ENCODE assay signal across 10 cellular contexts in genomic region chr19:12815088-12815487, GRCh38. TPM values are rescaled to one million over a fixed set of nuclear protein-coding genes. Genes with fewer than 3 reads are reported as not detected.
"Had no signal": no experiment of that assay in that cellular context is flagged by ENCODE, and none has a peak within 500 bp of the region (broad histone marks: within the 10 kb centered on the region; RNA-seq: fewer than 3 reads in every experiment).

No MANE protein-coding gene starts in this region.

- H3K4me1 Mint-ChIP-seq: GM23338, H9 had no signal

- H3K9me3 Mint-ChIP-seq: GM23338, H9, HFFc6 had no signal

- ATAC-seq: GM23338 had no signal

- H3K4me3 ChIP-seq: GM23338 had no signal

- DNase-seq: H9, HCEC 1CT, HFFc6, IMR-90, KBM-7 had no signal

- H3K4me2 ChIP-seq: GM23338 had no signal

- FAIRE-seq: H1, H54, HTR-8/SVneo had no signal

- H3K4me3 Mint-ChIP-seq: GM23338, H9, HFFc6 had no signal

- H2AFZ ChIP-seq: GM23338 had no signal

- H3K27ac Mint-ChIP-seq: GM23338, H9, HFFc6 had no signal

RNA-seq across cellular contexts. Expression of gene THSD8, which starts 13.2 kb away (rescaled TPM):
- total RNA-seq: HT-29, IMR-90 had no signal

RNA-seq across cellular contexts. Expression of gene RTBDN, which starts 19.3 kb away (rescaled TPM):
- total RNA-seq: HFFc6, IMR-90 had no signal
